10 cellular contexts compared by ENCODE assay signal in genomic region chr11:81987829-81988472, GRCh38.
DNase-seq lines count a peak whose midpoint lies in the region; ATAC-seq, FAIRE-seq and TF ChIP-seq lines count a peak whose summit lies in the region.
"Had no signal": no experiment of that assay in that cellular context is flagged by ENCODE, and none has a peak within 500 bp of the region (broad histone marks: within the 10 kb centered on the region; RNA-seq: fewer than 3 reads in every experiment).

No MANE protein-coding gene starts in this region.

- TF ChIP-seq EP300 in ovary (IDR thresholded peaks at IDR 0.05), result no peak
- TF ChIP-seq EP300 in tibial nerve (IDR thresholded peaks at IDR 0.05), result no peak

- H3K36me3 ChIP-seq in bronchial epithelial cell (ENCODE audit: control insufficient read depth, insufficient read depth, low read length) (no peaks in the 10 kb centered on the region), ovary (no peaks in the 10 kb centered on the region), Peyer's patch (no peaks in the 10 kb centered on the region), tibial nerve (no peaks in the 10 kb centered on the region)

- peaks cover 0 to 5% of the 10 kb centered on the region in 2 donors for H3K9me3 ChIP-seq in ovary
- peaks cover 0 to 14% (median 0%) of the 10 kb centered on the region in 4 donors for H3K9me3 ChIP-seq in Peyer's patch
- H3K9me3 ChIP-seq in tibial nerve, result peaks cover 0 to 25% (median 0%) of the 10 kb centered on the region in 4 donors

- TF ChIP-seq CTCF in bronchial epithelial cell (IDR thresholded peaks at IDR 0.05; ENCODE audit: insufficient read depth, low read length, severe bottlenecking), result no peak
- TF ChIP-seq CTCF in ovary (IDR thresholded peaks at IDR 0.05), result no peak
- no peak for TF ChIP-seq CTCF in Peyer's patch (IDR thresholded peaks at IDR 0.05)
- no peak for TF ChIP-seq CTCF in tibial nerve (IDR thresholded peaks at IDR 0.05)

- H3K4me3 ChIP-seq in bronchial epithelial cell (ENCODE audit: low read depth, low read length), result no peak overlapping the region
- no peak overlapping the region for H3K4me3 ChIP-seq in ovary
- H3K4me3 ChIP-seq in Peyer's patch, result no peak overlapping the region
- no peak overlapping the region for H3K4me3 ChIP-seq in tibial nerve

- intact Hi-C loops in ovary (cut with DNase I), result no loop called here

- ATAC-seq in GM19351 (IDR thresholded peaks at IDR 0.05; ENCODE audit: unreplicated experiment) (peak; percentile 90), HG03045 (IDR thresholded peaks at IDR 0.05; ENCODE audit: unreplicated experiment) (peak; percentile 56)

- H3K4me1 ChIP-seq in ovary (ENCODE audit: insufficient read depth) (no peaks in the 10 kb centered on the region), Peyer's patch (no peaks in the 10 kb centered on the region), tibial nerve (no peaks in the 10 kb centered on the region)

- DNase-seq in bronchial epithelial cell (ENCODE audit: low read depth), result peak; percentile 89
- peak in 3 of 5 donors; percentile 16 to 47 (median 39) for DNase-seq in ovary
- no peak for DNase-seq in HuH-7 (ENCODE audit: low spot score)
- DNase-seq in T-helper 1 cell, result no peak
- DNase-seq in Peyer's patch, result no peak
- DNase-seq in tibial nerve (ENCODE audit: low spot score in 2 of 2), result no peak
- DNase-seq: EL, NCI-H1930 had no signal

- FAIRE-seq in bronchial epithelial cell (lab: Jason Lieb, UNC), result peak; percentile 32

- H3K27ac ChIP-seq in ovary (no peak overlapping the region), Peyer's patch (no peak overlapping the region), tibial nerve (no peak overlapping the region)

- H3K27me3 ChIP-seq in bronchial epithelial cell (ENCODE audit: control insufficient read depth, insufficient read depth, low read length) (no peaks in the 10 kb centered on the region), ovary (no peaks in the 10 kb centered on the region), Peyer's patch (no peaks in the 10 kb centered on the region), tibial nerve (no peaks in the 10 kb centered on the region)

- WGBS in ovary, 3 donors, result 38 to 46% (median 40%) methylated on average over 3 of the region's 3 CpGs
- WGBS in tibial nerve, 2 donors, result 72 to 73% methylated on average over 3 of the region's 3 CpGs

- TF ChIP-seq POLR2A in ovary (IDR thresholded peaks at IDR 0.05) (no peak), Peyer's patch (IDR thresholded peaks at IDR 0.05) (no peak), tibial nerve (IDR thresholded peaks at IDR 0.05) (no peak)

Comparison
In these comparisons a context has a peak if more than half of its experiments do, and no peak if none do; other contexts are left out.
1. DNase-seq: peak in bronchial epithelial cell (single experiment) and ovary (3 of 5); none in HuH-7 (single experiment), T-helper 1 cell (0 of 5), Peyer's patch (0 of 3) and tibial nerve (0 of 2).